In genomic region chr11:33257897-33258630, GRCh38 we compare ENCODE assay signal across 8 cellular contexts. TPM values are rescaled to one million over a fixed set of nuclear protein-coding genes. Genes with fewer than 3 reads are reported as not detected.
A peak's percentile ranks its signal among the peaks of the same experiment; 100 is the strongest.
DNase-seq lines count a peak whose midpoint lies in the region; ATAC-seq and TF ChIP-seq lines count a peak whose summit lies in the region.

No MANE protein-coding gene starts in this region.

- no peak for DNase-seq in GM12864 (ENCODE audit: low read depth)
- DNase-seq in NCI-H1092 (lab: John Stamatoyannopoulos, UW), result peak; percentile 48
- DNase-seq in SW 1271 (lab: John Stamatoyannopoulos, UW), result peak; percentile 35 to 80
- peak; percentile 95 for DNase-seq in adipocyte (ENCODE audit: low read depth)
- DNase-seq in heart left ventricle, result peak; percentile 91 to 95 (median 92)
- peak; percentile 97 for DNase-seq in posterior vena cava (ENCODE audit: low spot score)
- peak; percentile 84 to 97 for DNase-seq in upper lobe of left lung

- peak overlapping the region; percentile 100 for H3K9ac ChIP-seq in adipocyte (ENCODE audit: low read length)

- no peaks in the 10 kb centered on the region for H3K27me3 ChIP-seq in adipocyte (replicated peaks; ENCODE audit: control insufficient read depth, insufficient read depth, low read length)
- no peaks in the 10 kb centered on the region for H3K27me3 ChIP-seq in heart left ventricle
- H3K27me3 ChIP-seq in upper lobe of left lung, result no peaks in the 10 kb centered on the region

- TF ChIP-seq CTCF in GM12864 (IDR thresholded peaks at IDR 0.05; ENCODE audit: low read depth, low read length, missing control alignments) (peak; percentile 43), heart left ventricle (IDR thresholded peaks at IDR 0.05) (peak in 11 of 12 donors; percentile 5 to 56 (median 34)), upper lobe of left lung (IDR thresholded peaks at IDR 0.05) (peak in 4 of 6 experiments; percentile 40 to 65 (median 43))

- no peaks in the 10 kb centered on the region for H3K9me3 ChIP-seq in adipocyte (ENCODE audit: control insufficient read depth, low read length)
- H3K9me3 ChIP-seq in heart left ventricle, result peaks cover 0 to 5% (median 0%) of the 10 kb centered on the region in 12 donors
- H3K9me3 ChIP-seq in upper lobe of left lung, result no peaks in the 10 kb centered on the region

- peaks cover 33% of the 10 kb centered on the region for H3K4me1 ChIP-seq in adipocyte (ENCODE audit: control insufficient read depth, insufficient read depth, low read length)
- peaks cover 4 to 52% (median 33%) of the 10 kb centered on the region in 12 donors for H3K4me1 ChIP-seq in heart left ventricle
- peaks cover 26 to 47% (median 30%) of the 10 kb centered on the region in 4 donors for H3K4me1 ChIP-seq in upper lobe of left lung

- WGBS in heart left ventricle, 4 donors, result 0 to 1% (median 0%) methylated on average over 66 to 83 of the region's 83 CpGs
- WGBS in upper lobe of left lung, 2 donors, result 0 to 1% methylated on average over 23 to 54 of the region's 83 CpGs

- H3K27ac ChIP-seq in heart left ventricle (peak overlapping the region; percentile 99 to 100 (median 100)), upper lobe of left lung (peak overlapping the region; percentile 98 to 100 (median 100))

- TF ChIP-seq EP300 in upper lobe of left lung (IDR thresholded peaks at IDR 0.05), result peak in 3 of 4 donors; percentile 8 to 22 (median 19)

- H3K36me3 ChIP-seq in adipocyte (ENCODE audit: control insufficient read depth, insufficient read depth, low read length, severe bottlenecking) (no peaks in the 10 kb centered on the region), heart left ventricle (no peaks in the 10 kb centered on the region), upper lobe of left lung (no peaks in the 10 kb centered on the region)

- intact Hi-C loops in heart left ventricle (cut with DNase I) (loop anchor here (1.0 to 10.0 kb wide), 14 partner anchors 33 to 479 kb away; partner anchors contain the start of genes CSTF3 (in 5 of the 10) and CD59 (in 2 of the 10)), posterior vena cava (cut with DNase I) (loop anchor here (5.0 to 10.0 kb wide), 2 partner anchors 69 to 93 kb away; partner anchors contain the start of gene CSTF3 (in 2 of the 2))

- peak overlapping the region; percentile 83 for H3K4me3 ChIP-seq in GM12864 (ENCODE audit: low read depth, low read length)
- peak overlapping the region; percentile 87 for H3K4me3 ChIP-seq in adipocyte (ENCODE audit: low read length)
- H3K4me3 ChIP-seq in heart left ventricle, result peak overlapping the region; percentile 78 to 95 (median 94)
- peak overlapping the region; percentile 53 to 86 (median 74) for H3K4me3 ChIP-seq in upper lobe of left lung

- peak in 1 of 2 donors; percentile 71 for TF ChIP-seq POLR2A in heart left ventricle (IDR thresholded peaks at IDR 0.05)
- peak; percentile 5 to 92 (median 80) for TF ChIP-seq POLR2A in upper lobe of left lung (IDR thresholded peaks at IDR 0.05)

- ATAC-seq in HG02588 (IDR thresholded peaks at IDR 0.05; ENCODE audit: unreplicated experiment) (peak; percentile 28), heart left ventricle (peak; percentile 60 to 89 (median 86)), upper lobe of left lung (ENCODE audit: low FRiP score in 2 of 2) (peak; percentile 92 to 93)

RNA-seq across cellular contexts. Expression of gene HIPK3, which starts 0.9 kb away (rescaled TPM):
- total RNA-seq in heart left ventricle (100 to 1,000 TPM; 207 to 298 (median 257) TPM), posterior vena cava (100 to 1,000 TPM; 178 to 216 TPM), upper lobe of left lung (100 to 1,000 TPM in 4 of 6 donors, 10 to 100 TPM in 2; 63.9 to 149 (median 133) TPM)
- polyA plus RNA-seq in heart left ventricle, result 10 to 100 TPM; 26.3 to 36.4 TPM

Comparison
In these comparisons a context has a peak if more than half of its experiments do, and no peak if none do; other contexts are left out.
1. ATAC-seq: peak in every context shown above with its lines; median percentile 92 in upper lobe of left lung; 86 in heart left ventricle; 28 in HG02588.